In genomic region chr14:105314287-105315185, GRCh38 we compare ENCODE assay signal across 8 cellular contexts. TPM values are rescaled to one million over a fixed set of nuclear protein-coding genes. Genes with fewer than 3 reads are reported as not detected.
A peak's percentile ranks its signal among the peaks of the same experiment; 100 is the strongest.
DNase-seq lines count a peak whose midpoint lies in the region; ATAC-seq and TF ChIP-seq lines count a peak whose summit lies in the region.

TSS of gene PACS2 (plus strand) at chr14:105314748. CDS start at chr14:105314919, 171 bp downstream.

- peak within 1 kb of the TSS; percentile 95 for H2AFZ ChIP-seq in parathyroid adenoma

- peak in 1 of 4 donors; percentile 36 for TF ChIP-seq POLR2A in upper lobe of left lung (IDR thresholded peaks at IDR 0.05)

- H3K4me3 ChIP-seq in MG63 (peak within 1 kb of the TSS; percentile 52), parathyroid adenoma (ENCODE audit: low read depth, low read length) (peak within 1 kb of the TSS; percentile 57), upper lobe of left lung (peak within 1 kb of the TSS; percentile 88 to 99 (median 94))

- no peak for TF ChIP-seq EP300 in upper lobe of left lung (IDR thresholded peaks at IDR 0.05)

- H3K4me1 ChIP-seq in parathyroid adenoma (peaks cover 5% of the 10 kb centered on the region), upper lobe of left lung (peaks cover 23 to 47% (median 37%) of the 10 kb centered on the region in 4 donors)

- in situ Hi-C loops in G401 (cut with HindIII; ENCODE audit: low sequenced_read_pairs), result no loop called here

- H3K27me3 ChIP-seq in MG63, result no peaks in the 10 kb centered on the region
- H3K27me3 ChIP-seq in parathyroid adenoma (ENCODE audit: control insufficient read depth, insufficient read depth, low read length), result no peaks in the 10 kb centered on the region
- no peaks in the 10 kb centered on the region for H3K27me3 ChIP-seq in upper lobe of left lung

- peak within 1 kb of the TSS; percentile 85 for H3K4me2 ChIP-seq in parathyroid adenoma (ENCODE audit: low read length)

- H3K79me2 ChIP-seq in parathyroid adenoma, result peaks cover 16% of the 10 kb centered on the region

- DNase-seq in G401 (ENCODE audit: low spot score) (peak; percentile 70), H4 (ENCODE audit: low spot score) (peak; percentile 35), MG63 (peak; percentile 62), SW 1271 (lab: John Stamatoyannopoulos, UW) (peak; percentile 27 to 73), Right ventricle myocardium superior (peak; percentile 87), upper lobe of left lung (peak; percentile 74 to 96)
- DNase-seq in activated naive CD8-positive, alpha-beta T cell treated with anti-CD3 and anti-CD28 coated beads, Interleukin-2, amount 50 U/mL, for 16 hours (ENCODE audit: low read depth, low spot score), result peak; percentile 28

- no peak for TF ChIP-seq CTCF in parathyroid adenoma (IDR thresholded peaks at IDR 0.05)
- TF ChIP-seq CTCF in upper lobe of left lung (IDR thresholded peaks at IDR 0.05), result no peak

- H3K27ac ChIP-seq in parathyroid adenoma (peak within 1 kb of the TSS; percentile 83), upper lobe of left lung (peak within 1 kb of the TSS; percentile 87 to 95 (median 92))

- no CpG with 5 or more reads among the region's 160 CpGs for WGBS in upper lobe of left lung, 2 donors

- intact Hi-C loops in Right ventricle myocardium superior (cut with DNase I), result no loop called here

- peak; percentile 91 for ATAC-seq in Right ventricle myocardium superior (ENCODE audit: poor library complexity)
- peak; percentile 64 to 93 for ATAC-seq in upper lobe of left lung (ENCODE audit: low FRiP score in 2 of 2)

- H3K9me3 ChIP-seq in MG63 (no peaks in the 10 kb centered on the region), parathyroid adenoma (ENCODE audit: control insufficient read depth, low read length) (no peaks in the 10 kb centered on the region), upper lobe of left lung (no peaks in the 10 kb centered on the region)

- H3K9ac ChIP-seq in parathyroid adenoma, result peak within 1 kb of the TSS; percentile 63

- H3K36me3 ChIP-seq in MG63 (no peaks in the 10 kb centered on the region), parathyroid adenoma (ENCODE audit: control insufficient read depth, insufficient read depth, low read length) (no peaks in the 10 kb centered on the region), upper lobe of left lung (no peaks in the 10 kb centered on the region)

RNA-seq across cellular contexts. Expression of gene PACS2, which starts in this region (rescaled TPM):
- 36.9 and 50.7 TPM in 2 replicates for total RNA-seq in G401 (2014; rRNA removed; shearing (Covaris generic))
- total RNA-seq in H4 (2014; rRNA removed; shearing (Covaris generic)), result 12.6 and 14.4 TPM in 2 replicates
- total RNA-seq in MG63 (2014; rRNA removed; shearing (Covaris generic); ENCODE audit: low replicate concordance), result 18.6 and 23.1 TPM in 2 replicates
- total RNA-seq in Right ventricle myocardium superior (66.8 TPM), upper lobe of left lung (100 to 1,000 TPM in 2 of 6 donors, 10 to 100 TPM in 4; 53.4 to 204 (median 86.5) TPM)

Comparison
In these comparisons a context has a peak if more than half of its experiments do, and no peak if none do; other contexts are left out.
1. Peak in every context shown above with its lines: DNase-seq, ATAC-seq, H3K4me3 ChIP-seq and H3K27ac ChIP-seq.
2. DNase-seq: peak in every context shown above with its lines; median percentile 87 in Right ventricle myocardium superior; 85 in upper lobe of left lung; 70 in G401; 62 in MG63; 50 in SW 1271; 35 in H4; 28 in activated naive CD8-positive, alpha-beta T cell treated with anti-CD3 and anti-CD28 coated beads, Interleukin-2, amount 50 U/mL, for 16 hours.